ENCODE assay signal across 17 cellular contexts in genomic region chr4:5960197-5960880, GRCh38. TPM values are rescaled to one million over a fixed set of nuclear protein-coding genes. Genes with fewer than 3 reads are reported as not detected.
"Had no signal": no experiment of that assay in that cellular context is flagged by ENCODE, and none has a peak within 500 bp of the region (broad histone marks: within the 10 kb centered on the region; RNA-seq: fewer than 3 reads in every experiment).

No MANE protein-coding gene starts in this region.

- H3K9me3 Mint-ChIP-seq: dendritic cell treated with granulocyte-macrophage colony-stimulating factor and Interleukin-4, amounts not matched to agents 40 ng/mL and 50 ng/mL, for 4 days; nephron progenitor cell; stimulated activated effector memory CD8-positive, alpha-beta T cell treated with anti-CD3 and anti-CD28 coated beads, Interleukin-12 subunit alpha, Interleukin-12 subunit beta, amount 100 ng/mL, for 72 hours had no signal

- H3K27me3 ChIP-seq: foreskin keratinocyte, right lobe of liver, tibial nerve had no signal

- H3K4me1 Mint-ChIP-seq: stimulated activated effector memory CD8-positive, alpha-beta T cell treated with anti-CD3 and anti-CD28 coated beads, Interleukin-12 subunit alpha, Interleukin-12 subunit beta, amount 100 ng/mL, for 72 hours had no signal

- H3K36me3 ChIP-seq: right lobe of liver, tibial nerve had no signal

- H3K4me3 Mint-ChIP-seq: dendritic cell treated with granulocyte-macrophage colony-stimulating factor and Interleukin-4, amounts not matched to agents 40 ng/mL and 50 ng/mL, for 4 days; naive thymus-derived CD4-positive, alpha-beta T cell; nephron progenitor cell; stimulated activated effector memory CD8-positive, alpha-beta T cell treated with anti-CD3 and anti-CD28 coated beads, Interleukin-12 subunit alpha, Interleukin-12 subunit beta, amount 100 ng/mL, for 72 hours had no signal

- H3K27ac ChIP-seq: foreskin keratinocyte, psoas muscle, right lobe of liver, tibial nerve had no signal

- H3K27ac Mint-ChIP-seq: dendritic cell treated with granulocyte-macrophage colony-stimulating factor and Interleukin-4, amounts not matched to agents 40 ng/mL and 50 ng/mL, for 4 days; naive thymus-derived CD4-positive, alpha-beta T cell; nephron progenitor cell; stimulated activated effector memory CD8-positive, alpha-beta T cell treated with anti-CD3 and anti-CD28 coated beads, Interleukin-12 subunit alpha, Interleukin-12 subunit beta, amount 100 ng/mL, for 72 hours had no signal

- H3K36me3 Mint-ChIP-seq: naive thymus-derived CD4-positive, alpha-beta T cell; stimulated activated effector memory CD8-positive, alpha-beta T cell treated with anti-CD3 and anti-CD28 coated beads, Interleukin-12 subunit alpha, Interleukin-12 subunit beta, amount 100 ng/mL, for 72 hours had no signal

- H3K9me3 ChIP-seq: psoas muscle, right lobe of liver, tibial nerve had no signal

- ATAC-seq: foreskin keratinocyte; left colon; naive thymus-derived CD4-positive, alpha-beta T cell; psoas muscle; right lobe of liver; stimulated activated effector memory CD8-positive, alpha-beta T cell treated with anti-CD3 and anti-CD28 coated beads, Interleukin-12 subunit alpha, Interleukin-12 subunit beta, amount 100 ng/mL, for 72 hours; stimulated activated naive CD8-positive, alpha-beta T cell treated with anti-CD3 and anti-CD28 coated beads, Interleukin-15, Interleukin-2, amounts not matched to agents 100 U/mL and 50 U/mL, for 24 hours had no signal

- H3K4me3 ChIP-seq: psoas muscle, right lobe of liver, tibial nerve had no signal

- H3K4me1 ChIP-seq: foreskin keratinocyte, psoas muscle, right lobe of liver, tibial nerve had no signal

- FAIRE-seq: endothelial cell of umbilical vein had no signal

- DNase-seq: erythroblast; foreskin keratinocyte; left colon; mesendoderm; nephron progenitor cell; psoas muscle; retina; stimulated activated CD4-positive, alpha-beta T cell treated with anti-CD3 and anti-CD28 coated beads, Interleukin-4, amount 100 ng/mL, for 1 hour; stimulated activated CD8-positive, alpha-beta memory T cell treated with anti-CD3 and anti-CD28 coated beads, Interleukin-4, amount 100 ng/mL, for 48 hours; stimulated activated naive CD8-positive, alpha-beta T cell treated with anti-CD3 and anti-CD28 coated beads, Interleukin-15, Interleukin-2, amounts not matched to agents 100 U/mL and 50 U/mL, for 24 hours had no signal

RNA-seq across cellular contexts. Expression of gene C4orf50, which starts 57.9 kb away (rescaled TPM):
- total RNA-seq: endothelial cell of umbilical vein, foreskin keratinocyte, kidney epithelial cell, psoas muscle had no signal
- polyA plus RNA-seq: endothelial cell of umbilical vein; foreskin keratinocyte; naive thymus-derived CD4-positive, alpha-beta T cell; psoas muscle had no signal
